ENCODE assay signal across 13 cellular contexts in the genomic region with DNA sequence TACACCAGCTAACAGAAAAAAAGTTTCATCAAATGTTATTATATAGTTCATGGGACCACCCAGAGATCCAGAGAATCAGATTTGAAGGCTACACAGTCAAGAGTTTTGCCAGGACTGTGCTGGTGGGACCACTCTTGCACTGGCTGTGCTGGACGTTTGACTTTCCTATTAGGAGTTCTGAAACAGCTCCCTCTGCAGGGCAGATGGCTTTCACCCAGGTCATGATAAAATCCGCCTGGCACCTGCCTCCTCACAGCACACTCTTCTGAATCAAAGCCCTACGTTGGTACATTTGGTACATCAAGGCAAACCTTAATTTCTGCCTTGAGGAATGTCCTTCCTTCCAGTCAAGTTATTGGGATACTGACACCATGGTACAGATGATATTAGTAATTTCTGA.
DNase-seq lines count a peak whose midpoint lies in the region; ATAC-seq and TF ChIP-seq lines count a peak whose summit lies in the region.
"Had no signal": no experiment of that assay in that cellular context is flagged by ENCODE, and none has a peak within 500 bp of the region (broad histone marks: within the 10 kb centered on the region; RNA-seq: fewer than 3 reads in every experiment).

No MANE protein-coding gene starts in this region.

- intact Hi-C loops in OCI-LY7 (cut with micrococcal nuclease; ENCODE audit: unreplicated experiment) (no loop called here), left lung (cut with DNase I) (no loop called here)

- no peaks in the 10 kb centered on the region for H3K27me3 Mint-ChIP-seq in glutamatergic neuron (ENCODE audit: unreplicated experiment)
- H3K27me3 Mint-ChIP-seq in osteocyte (ENCODE audit: unreplicated experiment), result peaks cover 12% of the 10 kb centered on the region

- H3K27ac Mint-ChIP-seq in glutamatergic neuron (ENCODE audit: unreplicated experiment) (no peak overlapping the region), osteocyte (ENCODE audit: unreplicated experiment) (no peak overlapping the region)

- CTCF ChIA-PET in OCI-LY7 (lab: Charles Lee; ENCODE audit: unreplicated experiment), result no interaction called here

- H3K4me3 Mint-ChIP-seq in glutamatergic neuron (ENCODE audit: unreplicated experiment), result no peak overlapping the region
- no peak overlapping the region for H3K4me3 Mint-ChIP-seq in osteocyte (ENCODE audit: unreplicated experiment)
- H3K4me3 Mint-ChIP-seq: central memory CD8-positive, alpha-beta T cell had no signal

- H3K36me3 Mint-ChIP-seq in glutamatergic neuron (ENCODE audit: unreplicated experiment) (no peaks in the 10 kb centered on the region), osteocyte (ENCODE audit: unreplicated experiment) (no peaks in the 10 kb centered on the region)

- H3K4me1 Mint-ChIP-seq in glutamatergic neuron (ENCODE audit: low read depth, unreplicated experiment) (peaks cover 3% of the 10 kb centered on the region), osteocyte (ENCODE audit: unreplicated experiment) (no peaks in the 10 kb centered on the region)
- H3K4me1 Mint-ChIP-seq: central memory CD8-positive, alpha-beta T cell had no signal

- H3K27me3 ChIP-seq in left lung, result no peaks in the 10 kb centered on the region

- TF ChIP-seq CTCF in GM20000 (IDR thresholded peaks at IDR 0.05; ENCODE audit: extremely low read depth, missing control alignments) (peak; percentile 13), OCI-LY7 (conservative IDR thresholded peaks at IDR 0.05; ENCODE audit: low read length) (peak; percentile 72), glutamatergic neuron (IDR thresholded peaks at IDR 0.05; ENCODE audit: partially characterized antibody, unreplicated experiment) (peak; percentile 18), osteocyte (IDR thresholded peaks at IDR 0.05) (no peak), left lung (IDR thresholded peaks at IDR 0.05) (no peak)

- no peak overlapping the region for H3K4me2 ChIP-seq in OCI-LY7 (ENCODE audit: low read length)

- H3K27ac ChIP-seq in OCI-LY7 (ENCODE audit: low read depth, low read length, poor library complexity, severe bottlenecking) (no peak overlapping the region), left lung (no peak overlapping the region)
- H3K27ac ChIP-seq: heart left ventricle, spleen had no signal

- H3K79me2 ChIP-seq in OCI-LY7 (ENCODE audit: insufficient read depth, low read depth, low read length), result no peaks in the 10 kb centered on the region

- no peaks in the 10 kb centered on the region for H4K20me1 ChIP-seq in OCI-LY7 (ENCODE audit: insufficient read depth, low read length)

- no peak overlapping the region for H3K4me3 ChIP-seq in OCI-LY7 (ENCODE audit: low read depth, low read length, poor library complexity, severe bottlenecking)
- no peak overlapping the region for H3K4me3 ChIP-seq in left lung
- H3K4me3 ChIP-seq: heart left ventricle, spleen had no signal

- H3K9me2 ChIP-seq in OCI-LY7 (ENCODE audit: insufficient read depth, low read length), result no peaks in the 10 kb centered on the region

- H3K9me3 Mint-ChIP-seq in glutamatergic neuron (ENCODE audit: unreplicated experiment) (peaks cover 5% of the 10 kb centered on the region), osteocyte (ENCODE audit: unreplicated experiment) (no peaks in the 10 kb centered on the region)
- H3K9me3 Mint-ChIP-seq: central memory CD8-positive, alpha-beta T cell had no signal

- no TSS peak for BruUV-seq in OCI-LY7 (replicated peaks; lab: Mats Ljungman, UMichigan)

- ATAC-seq in left lung (no peak), GM21447 (IDR thresholded peaks at IDR 0.05; ENCODE audit: unreplicated experiment) (no peak)
- ATAC-seq: heart left ventricle had no signal

- POLR2A ChIA-PET in OCI-LY7 (lab: Charles Lee), result no interaction called here

- H2AFZ ChIP-seq in OCI-LY7 (ENCODE audit: low read length), result no peak overlapping the region

- DNase-seq in D341Med (ENCODE audit: low spot score), result peak; percentile 46
- no peak for DNase-seq in GM20000 (ENCODE audit: low spot score)
- DNase-seq in OCI-LY7 (ENCODE audit: low spot score), result peak; percentile 30
- DNase-seq in glutamatergic neuron, result peak; percentile 27
- no peak for DNase-seq in osteocyte (ENCODE audit: extremely low spot score, unreplicated experiment)
- DNase-seq in activated CD8-positive, alpha-beta memory T cell treated with anti-CD3 and anti-CD28 coated beads for 24 hours, result no peak
- no peak for DNase-seq in left lung
- DNase-seq: heart left ventricle, NCI-H226, spleen had no signal

- H3K36me3 ChIP-seq in OCI-LY7 (ENCODE audit: insufficient read depth, low read length), result no peaks in the 10 kb centered on the region
- no peaks in the 10 kb centered on the region for H3K36me3 ChIP-seq in left lung
- H3K36me3 ChIP-seq: heart left ventricle, spleen had no signal

- H3K9me3 ChIP-seq in OCI-LY7 (ENCODE audit: low read length), result no peaks in the 10 kb centered on the region
- H3K9me3 ChIP-seq in left lung, result no peaks in the 10 kb centered on the region
- H3K9me3 ChIP-seq: Caco-2, heart left ventricle, spleen had no signal

- H3K4me1 ChIP-seq in OCI-LY7 (ENCODE audit: insufficient read depth, low read length, poor library complexity, severe bottlenecking), result no peaks in the 10 kb centered on the region
- H3K4me1 ChIP-seq in left lung, result no peaks in the 10 kb centered on the region
- H3K4me1 ChIP-seq: Caco-2, spleen had no signal

Comparison
In these comparisons a context has a peak if more than half of its experiments do, and no peak if none do; other contexts are left out.
1. DNase-seq: peak in D341Med (single experiment), OCI-LY7 (single experiment) and glutamatergic neuron (single experiment); none in GM20000 (single experiment), osteocyte (single experiment), activated CD8-positive, alpha-beta memory T cell treated with anti-CD3 and anti-CD28 coated beads for 24 hours (single experiment) and left lung (0 of 2).
2. CTCF ChIP-seq: peak in GM20000 (single experiment), OCI-LY7 (single experiment) and glutamatergic neuron (single experiment); none in osteocyte (single experiment) and left lung (0 of 2).